In the genomic region with DNA sequence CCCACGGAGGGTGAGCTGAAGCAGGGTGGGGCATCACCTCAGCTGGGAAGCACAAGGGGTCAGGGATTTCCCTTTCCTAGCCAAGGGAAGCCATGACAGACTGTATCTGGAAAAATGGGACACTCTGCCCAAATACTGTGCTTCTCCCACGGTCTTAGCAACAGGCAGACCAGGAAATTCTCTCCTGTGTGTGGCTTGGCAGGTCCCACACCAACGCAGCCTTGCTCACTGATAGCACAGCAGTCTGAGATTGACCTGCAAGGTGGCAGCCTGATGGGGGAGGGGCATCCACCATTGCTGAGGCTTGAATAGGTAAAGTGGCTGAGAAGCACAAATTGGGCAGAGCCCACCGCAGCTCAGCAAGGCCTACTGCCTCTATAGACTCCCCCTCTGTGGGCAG, we compare ENCODE assay signal across 8 cellular contexts. TPM values are rescaled to one million over a fixed set of nuclear protein-coding genes. Genes with fewer than 3 reads are reported as not detected.
"Had no signal": no experiment of that assay in that cellular context is flagged by ENCODE, and none has a peak within 500 bp of the region (broad histone marks: within the 10 kb centered on the region; RNA-seq: fewer than 3 reads in every experiment).

No MANE protein-coding gene starts in this region.

- H3K27ac ChIP-seq: HL-60 had no signal

- H3K4me3 ChIP-seq: K562 had no signal

- ATAC-seq: HepG2, K562 had no signal

- DNase-seq: IMR-90, KBM-7 had no signal

- FAIRE-seq: HepG2, HTR-8/SVneo, K562 had no signal

RNA-seq across cellular contexts. Expression of gene RAB3C, which starts 23.2 kb away (rescaled TPM):
- total RNA-seq: HepG2, HT-29, HT1080, IMR-90, K562 had no signal
- polyA plus RNA-seq: HepG2, IMR-90, K562 had no signal
